In the genomic region with DNA sequence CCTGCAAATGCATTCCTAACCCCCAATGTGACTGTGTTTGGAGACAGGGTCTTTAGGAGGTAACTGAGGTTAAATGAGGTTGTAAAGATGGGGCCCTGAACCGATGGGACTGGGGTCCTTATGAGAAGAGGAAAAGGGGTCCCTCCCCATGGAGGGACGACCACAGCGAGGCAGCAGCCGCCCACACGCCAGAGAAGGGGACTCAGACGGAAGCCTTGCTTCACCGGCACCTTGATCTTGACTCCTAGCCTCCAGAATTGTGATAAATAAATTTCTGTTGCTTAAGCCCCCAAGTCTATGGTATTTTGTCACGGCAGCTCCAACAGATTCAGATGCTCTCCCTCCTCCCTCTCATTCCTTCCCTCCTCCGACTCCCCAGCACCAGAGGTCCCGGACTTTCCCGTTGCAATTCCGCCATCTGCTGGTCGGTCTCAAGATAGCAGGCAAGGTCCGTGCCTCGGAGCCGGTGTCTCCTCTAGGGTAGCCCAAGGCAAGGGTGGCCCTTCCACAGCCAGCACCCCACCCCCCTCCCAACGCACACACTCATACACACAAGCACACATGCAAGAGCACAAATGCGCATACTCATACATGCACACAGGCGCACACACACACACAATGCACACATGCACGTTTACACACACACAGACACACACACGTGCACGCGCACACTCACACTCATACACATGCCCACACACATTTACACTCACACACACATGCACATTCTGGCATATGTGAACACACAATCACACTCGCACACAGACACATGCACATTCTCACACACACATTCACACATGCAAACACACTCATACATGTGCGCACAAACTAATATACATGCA, we compare ENCODE assay signal across 1 cellular context.
TF ChIP-seq lines count a peak whose summit lies in the region.

No MANE protein-coding gene starts in this region.

TF ChIP-seq in GM23338, 12 proteins besides CTCF, POLR2A, EP300 and RAD21 (continued from another document):
- TF ChIP-seq CREB1 (CRISPR knock-in tag; IDR thresholded peaks at IDR 0.05; ENCODE audit: low read depth) (no peak), POLR2AphosphoS5 (IDR thresholded peaks at IDR 0.05; ENCODE audit: low read depth) (no peak)
- TF ChIP-seq, protein P1, sequence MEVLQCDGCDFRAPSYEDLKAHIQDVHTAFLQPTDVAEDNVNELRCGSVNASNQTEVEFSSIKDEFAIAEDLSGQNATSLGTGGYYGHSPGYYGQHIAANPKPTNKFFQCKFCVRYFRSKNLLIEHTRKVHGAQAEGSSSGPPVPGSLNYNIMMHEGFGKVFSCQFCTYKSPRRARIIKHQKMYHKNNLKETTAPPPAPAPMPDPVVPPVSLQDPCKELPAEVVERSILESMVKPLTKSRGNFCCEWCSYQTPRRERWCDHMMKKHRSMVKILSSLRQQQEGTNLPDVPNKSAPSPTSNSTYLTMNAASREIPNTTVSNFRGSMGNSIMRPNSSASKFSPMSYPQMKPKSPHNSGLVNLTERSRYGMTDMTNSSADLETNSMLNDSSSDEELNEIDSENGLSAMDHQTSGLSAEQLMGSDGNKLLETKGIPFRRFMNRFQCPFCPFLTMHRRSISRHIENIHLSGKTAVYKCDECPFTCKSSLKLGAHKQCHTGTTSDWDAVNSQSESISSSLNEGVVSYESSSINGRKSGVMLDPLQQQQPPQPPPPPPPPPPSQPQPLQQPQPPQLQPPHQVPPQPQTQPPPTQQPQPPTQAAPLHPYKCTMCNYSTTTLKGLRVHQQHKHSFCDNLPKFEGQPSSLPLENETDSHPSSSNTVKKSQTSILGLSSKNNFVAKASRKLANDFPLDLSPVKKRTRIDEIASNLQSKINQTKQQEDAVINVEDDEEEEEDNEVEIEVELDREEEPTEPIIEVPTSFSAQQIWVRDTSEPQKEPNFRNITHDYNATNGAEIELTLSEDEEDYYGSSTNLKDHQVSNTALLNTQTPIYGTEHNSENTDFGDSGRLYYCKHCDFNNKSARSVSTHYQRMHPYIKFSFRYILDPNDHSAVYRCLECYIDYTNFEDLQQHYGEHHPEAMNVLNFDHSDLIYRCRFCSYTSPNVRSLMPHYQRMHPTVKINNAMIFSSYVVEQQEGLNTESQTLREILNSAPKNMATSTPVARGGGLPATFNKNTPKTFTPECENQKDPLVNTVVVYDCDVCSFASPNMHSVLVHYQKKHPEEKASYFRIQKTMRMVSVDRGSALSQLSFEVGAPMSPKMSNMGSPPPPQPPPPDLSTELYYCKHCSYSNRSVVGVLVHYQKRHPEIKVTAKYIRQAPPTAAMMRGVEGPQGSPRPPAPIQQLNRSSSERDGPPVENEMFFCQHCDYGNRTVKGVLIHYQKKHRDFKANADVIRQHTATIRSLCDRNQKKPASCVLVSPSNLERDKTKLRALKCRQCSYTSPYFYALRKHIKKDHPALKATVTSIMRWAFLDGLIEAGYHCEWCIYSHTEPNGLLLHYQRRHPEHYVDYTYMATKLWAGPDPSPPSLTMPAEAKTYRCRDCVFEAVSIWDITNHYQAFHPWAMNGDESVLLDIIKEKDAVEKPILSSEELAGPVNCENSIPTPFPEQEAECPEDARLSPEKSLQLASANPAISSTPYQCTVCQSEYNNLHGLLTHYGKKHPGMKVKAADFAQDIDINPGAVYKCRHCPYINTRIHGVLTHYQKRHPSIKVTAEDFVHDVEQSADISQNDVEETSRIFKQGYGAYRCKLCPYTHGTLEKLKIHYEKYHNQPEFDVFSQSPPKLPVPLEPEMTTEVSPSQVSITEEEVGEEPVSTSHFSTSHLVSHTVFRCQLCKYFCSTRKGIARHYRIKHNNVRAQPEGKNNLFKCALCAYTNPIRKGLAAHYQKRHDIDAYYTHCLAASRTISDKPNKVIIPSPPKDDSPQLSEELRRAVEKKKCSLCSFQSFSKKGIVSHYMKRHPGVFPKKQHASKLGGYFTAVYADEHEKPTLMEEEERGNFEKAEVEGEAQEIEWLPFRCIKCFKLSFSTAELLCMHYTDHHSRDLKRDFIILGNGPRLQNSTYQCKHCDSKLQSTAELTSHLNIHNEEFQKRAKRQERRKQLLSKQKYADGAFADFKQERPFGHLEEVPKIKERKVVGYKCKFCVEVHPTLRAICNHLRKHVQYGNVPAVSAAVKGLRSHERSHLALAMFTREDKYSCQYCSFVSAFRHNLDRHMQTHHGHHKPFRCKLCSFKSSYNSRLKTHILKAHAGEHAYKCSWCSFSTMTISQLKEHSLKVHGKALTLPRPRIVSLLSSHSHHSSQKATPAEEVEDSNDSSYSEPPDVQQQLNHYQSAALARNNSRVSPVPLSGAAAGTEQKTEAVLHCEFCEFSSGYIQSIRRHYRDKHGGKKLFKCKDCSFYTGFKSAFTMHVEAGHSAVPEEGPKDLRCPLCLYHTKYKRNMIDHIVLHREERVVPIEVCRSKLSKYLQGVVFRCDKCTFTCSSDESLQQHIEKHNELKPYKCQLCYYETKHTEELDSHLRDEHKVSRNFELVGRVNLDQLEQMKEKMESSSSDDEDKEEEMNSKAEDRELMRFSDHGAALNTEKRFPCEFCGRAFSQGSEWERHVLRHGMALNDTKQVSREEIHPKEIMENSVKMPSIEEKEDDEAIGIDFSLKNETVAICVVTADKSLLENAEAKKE (CRISPR knock-in tag; IDR thresholded peaks at IDR 0.05) = no peak
